2 cellular contexts compared by ENCODE assay signal in the genomic region with DNA sequence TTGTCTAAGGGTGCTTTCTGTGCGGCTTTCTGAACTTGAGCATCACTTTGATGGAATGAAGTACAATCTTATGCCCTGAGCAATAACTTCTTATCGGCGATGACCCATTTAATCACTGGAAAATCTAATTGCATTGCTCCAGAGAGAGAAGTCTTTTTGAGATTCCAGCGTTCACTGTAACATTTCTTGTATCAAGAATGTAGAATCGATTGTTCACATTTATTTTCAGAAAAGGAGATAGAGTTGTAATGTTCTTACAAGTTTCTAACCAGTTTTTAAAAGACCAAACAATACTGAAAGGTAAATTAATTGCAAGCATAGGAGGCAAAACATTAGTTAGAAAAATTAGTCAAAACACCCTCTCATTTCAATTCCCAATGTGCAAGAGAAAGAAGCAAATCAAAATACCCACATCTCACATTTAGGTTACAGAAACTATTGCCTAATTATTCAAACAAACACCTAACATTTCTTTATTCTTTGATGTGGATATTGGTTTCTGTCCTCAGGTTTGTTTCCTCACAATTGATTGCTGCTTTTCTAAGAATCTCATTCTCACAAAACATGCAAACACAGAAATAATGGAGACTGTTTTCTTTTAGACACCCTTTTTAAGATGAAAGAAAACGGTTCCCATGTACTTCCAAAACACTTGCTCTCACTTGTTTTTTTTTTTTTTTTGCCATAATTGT.
TF ChIP-seq lines count a peak whose summit lies in the region.

No MANE protein-coding gene starts in this region.

TF ChIP-seq in SK-N-SH, 30 proteins besides CTCF, POLR2A, EP300 and RAD21 (continued from another document):
- TF ChIP-seq, protein P1, sequence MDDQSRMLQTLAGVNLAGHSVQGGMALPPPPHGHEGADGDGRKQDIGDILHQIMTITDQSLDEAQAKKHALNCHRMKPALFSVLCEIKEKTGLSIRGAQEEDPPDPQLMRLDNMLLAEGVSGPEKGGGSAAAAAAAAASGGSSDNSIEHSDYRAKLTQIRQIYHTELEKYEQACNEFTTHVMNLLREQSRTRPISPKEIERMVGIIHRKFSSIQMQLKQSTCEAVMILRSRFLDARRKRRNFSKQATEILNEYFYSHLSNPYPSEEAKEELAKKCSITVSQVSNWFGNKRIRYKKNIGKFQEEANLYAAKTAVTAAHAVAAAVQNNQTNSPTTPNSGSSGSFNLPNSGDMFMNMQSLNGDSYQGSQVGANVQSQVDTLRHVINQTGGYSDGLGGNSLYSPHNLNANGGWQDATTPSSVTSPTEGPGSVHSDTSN (IDR thresholded peaks at IDR 0.05), result no peak
- TF ChIP-seq GABPA (IDR thresholded peaks at IDR 0.05; ENCODE audit: low read depth) (no peak), MEF2A (IDR thresholded peaks at IDR 0.05; ENCODE audit: borderline replicate concordance, low read depth) (no peak), TEAD4 (IDR thresholded peaks at IDR 0.05; ENCODE audit: borderline replicate concordance, insufficient read depth) (no peak), CHD2 (IDR thresholded peaks at IDR 0.05; ENCODE audit: low read length, partially characterized antibody) (no peak), SMC3 (IDR thresholded peaks at IDR 0.05; ENCODE audit: low read depth, low read length) (no peak), TCF12 (IDR thresholded peaks at IDR 0.05) (no peak), FOXM1 (IDR thresholded peaks at IDR 0.05; ENCODE audit: low read depth) (no peak), FOXJ3 (CRISPR knock-in tag; IDR thresholded peaks at IDR 0.05) (no peak), RXRA (IDR thresholded peaks at IDR 0.05; ENCODE audit: borderline replicate concordance, low read depth) (no peak)
- TF ChIP-seq, protein P2, sequence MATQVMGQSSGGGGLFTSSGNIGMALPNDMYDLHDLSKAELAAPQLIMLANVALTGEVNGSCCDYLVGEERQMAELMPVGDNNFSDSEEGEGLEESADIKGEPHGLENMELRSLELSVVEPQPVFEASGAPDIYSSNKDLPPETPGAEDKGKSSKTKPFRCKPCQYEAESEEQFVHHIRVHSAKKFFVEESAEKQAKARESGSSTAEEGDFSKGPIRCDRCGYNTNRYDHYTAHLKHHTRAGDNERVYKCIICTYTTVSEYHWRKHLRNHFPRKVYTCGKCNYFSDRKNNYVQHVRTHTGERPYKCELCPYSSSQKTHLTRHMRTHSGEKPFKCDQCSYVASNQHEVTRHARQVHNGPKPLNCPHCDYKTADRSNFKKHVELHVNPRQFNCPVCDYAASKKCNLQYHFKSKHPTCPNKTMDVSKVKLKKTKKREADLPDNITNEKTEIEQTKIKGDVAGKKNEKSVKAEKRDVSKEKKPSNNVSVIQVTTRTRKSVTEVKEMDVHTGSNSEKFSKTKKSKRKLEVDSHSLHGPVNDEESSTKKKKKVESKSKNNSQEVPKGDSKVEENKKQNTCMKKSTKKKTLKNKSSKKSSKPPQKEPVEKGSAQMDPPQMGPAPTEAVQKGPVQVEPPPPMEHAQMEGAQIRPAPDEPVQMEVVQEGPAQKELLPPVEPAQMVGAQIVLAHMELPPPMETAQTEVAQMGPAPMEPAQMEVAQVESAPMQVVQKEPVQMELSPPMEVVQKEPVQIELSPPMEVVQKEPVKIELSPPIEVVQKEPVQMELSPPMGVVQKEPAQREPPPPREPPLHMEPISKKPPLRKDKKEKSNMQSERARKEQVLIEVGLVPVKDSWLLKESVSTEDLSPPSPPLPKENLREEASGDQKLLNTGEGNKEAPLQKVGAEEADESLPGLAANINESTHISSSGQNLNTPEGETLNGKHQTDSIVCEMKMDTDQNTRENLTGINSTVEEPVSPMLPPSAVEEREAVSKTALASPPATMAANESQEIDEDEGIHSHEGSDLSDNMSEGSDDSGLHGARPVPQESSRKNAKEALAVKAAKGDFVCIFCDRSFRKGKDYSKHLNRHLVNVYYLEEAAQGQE (IDR thresholded peaks at IDR 0.05; ENCODE audit: low read depth, low read length), result no peak
- TF ChIP-seq, protein P3, sequence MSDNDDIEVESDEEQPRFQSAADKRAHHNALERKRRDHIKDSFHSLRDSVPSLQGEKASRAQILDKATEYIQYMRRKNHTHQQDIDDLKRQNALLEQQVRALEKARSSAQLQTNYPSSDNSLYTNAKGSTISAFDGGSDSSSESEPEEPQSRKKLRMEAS (IDR thresholded peaks at IDR 0.05; ENCODE audit: low read depth), result no peak
TF ChIP-seq in SK-N-SH: peak in this region for 0.

TF ChIP-seq in SK-N-SH treated with all-trans-retinoic acid at 6 μM for 48 hours, 23 proteins besides CTCF, POLR2A, EP300 and RAD21 (continued from another document):
- TF ChIP-seq ZNF8 (CRISPR knock-in tag; IDR thresholded peaks at IDR 0.05) (no peak), TOX (CRISPR knock-in tag; IDR thresholded peaks at IDR 0.05; ENCODE audit: borderline replicate concordance) (no peak), GLIS3 (CRISPR knock-in tag; IDR thresholded peaks at IDR 0.05) (no peak)
